3 cellular contexts compared by ENCODE assay signal in the genomic region with DNA sequence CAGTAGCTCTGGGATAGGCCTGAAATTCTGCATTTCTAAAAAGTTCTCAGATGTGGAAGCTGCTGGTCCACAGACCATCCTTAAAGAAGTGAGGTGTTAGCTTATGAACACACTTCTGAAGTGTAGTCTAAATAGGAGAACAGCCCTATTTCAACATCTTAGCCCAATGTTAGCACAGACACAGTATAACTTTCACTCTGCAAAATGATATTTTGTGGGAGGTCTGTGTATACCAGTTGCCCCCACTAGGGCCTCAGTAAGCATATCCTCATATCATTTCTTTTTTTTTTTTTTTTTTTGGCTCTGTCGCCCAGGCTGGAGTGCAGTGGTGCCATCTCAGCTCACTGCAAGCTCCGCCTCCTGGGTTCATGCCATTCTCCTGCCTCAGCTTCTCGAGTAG.
TF ChIP-seq lines count a peak whose summit lies in the region.

No MANE protein-coding gene starts in this region.

TF ChIP-seq in SK-N-SH, 30 proteins besides CTCF, POLR2A, EP300 and RAD21:
- TF ChIP-seq GABPA (IDR thresholded peaks at IDR 0.05; ENCODE audit: low read depth) (no peak), SIN3A (IDR thresholded peaks at IDR 0.05; ENCODE audit: borderline replicate concordance, low read depth, low read length) (no peak), FOXJ3 (CRISPR knock-in tag; IDR thresholded peaks at IDR 0.05) (no peak), YY1 (IDR thresholded peaks at IDR 0.05; ENCODE audit: low read depth) (no peak), NFIC (IDR thresholded peaks at IDR 0.05; ENCODE audit: borderline replicate concordance) (no peak), MXI1 (IDR thresholded peaks at IDR 0.05; ENCODE audit: low read depth, low read length) (no peak), NRF1 (IDR thresholded peaks at IDR 0.05; ENCODE audit: low read depth, low read length) (no peak), TAF1 (IDR thresholded peaks at IDR 0.05; ENCODE audit: borderline replicate concordance, low read depth, low read length) (no peak)
- TF ChIP-seq, protein P1, sequence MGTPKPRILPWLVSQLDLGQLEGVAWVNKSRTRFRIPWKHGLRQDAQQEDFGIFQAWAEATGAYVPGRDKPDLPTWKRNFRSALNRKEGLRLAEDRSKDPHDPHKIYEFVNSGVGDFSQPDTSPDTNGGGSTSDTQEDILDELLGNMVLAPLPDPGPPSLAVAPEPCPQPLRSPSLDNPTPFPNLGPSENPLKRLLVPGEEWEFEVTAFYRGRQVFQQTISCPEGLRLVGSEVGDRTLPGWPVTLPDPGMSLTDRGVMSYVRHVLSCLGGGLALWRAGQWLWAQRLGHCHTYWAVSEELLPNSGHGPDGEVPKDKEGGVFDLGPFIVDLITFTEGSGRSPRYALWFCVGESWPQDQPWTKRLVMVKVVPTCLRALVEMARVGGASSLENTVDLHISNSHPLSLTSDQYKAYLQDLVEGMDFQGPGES (IDR thresholded peaks at IDR 0.05; ENCODE audit: low read depth, low read length), result no peak
- TF ChIP-seq, protein P2, sequence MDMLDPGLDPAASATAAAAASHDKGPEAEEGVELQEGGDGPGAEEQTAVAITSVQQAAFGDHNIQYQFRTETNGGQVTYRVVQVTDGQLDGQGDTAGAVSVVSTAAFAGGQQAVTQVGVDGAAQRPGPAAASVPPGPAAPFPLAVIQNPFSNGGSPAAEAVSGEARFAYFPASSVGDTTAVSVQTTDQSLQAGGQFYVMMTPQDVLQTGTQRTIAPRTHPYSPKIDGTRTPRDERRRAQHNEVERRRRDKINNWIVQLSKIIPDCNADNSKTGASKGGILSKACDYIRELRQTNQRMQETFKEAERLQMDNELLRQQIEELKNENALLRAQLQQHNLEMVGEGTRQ (IDR thresholded peaks at IDR 0.05; ENCODE audit: borderline replicate concordance, low read depth, low read length), result no peak
- TF ChIP-seq, protein P3, sequence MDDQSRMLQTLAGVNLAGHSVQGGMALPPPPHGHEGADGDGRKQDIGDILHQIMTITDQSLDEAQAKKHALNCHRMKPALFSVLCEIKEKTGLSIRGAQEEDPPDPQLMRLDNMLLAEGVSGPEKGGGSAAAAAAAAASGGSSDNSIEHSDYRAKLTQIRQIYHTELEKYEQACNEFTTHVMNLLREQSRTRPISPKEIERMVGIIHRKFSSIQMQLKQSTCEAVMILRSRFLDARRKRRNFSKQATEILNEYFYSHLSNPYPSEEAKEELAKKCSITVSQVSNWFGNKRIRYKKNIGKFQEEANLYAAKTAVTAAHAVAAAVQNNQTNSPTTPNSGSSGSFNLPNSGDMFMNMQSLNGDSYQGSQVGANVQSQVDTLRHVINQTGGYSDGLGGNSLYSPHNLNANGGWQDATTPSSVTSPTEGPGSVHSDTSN (IDR thresholded peaks at IDR 0.05), result no peak
- TF ChIP-seq, protein P4, sequence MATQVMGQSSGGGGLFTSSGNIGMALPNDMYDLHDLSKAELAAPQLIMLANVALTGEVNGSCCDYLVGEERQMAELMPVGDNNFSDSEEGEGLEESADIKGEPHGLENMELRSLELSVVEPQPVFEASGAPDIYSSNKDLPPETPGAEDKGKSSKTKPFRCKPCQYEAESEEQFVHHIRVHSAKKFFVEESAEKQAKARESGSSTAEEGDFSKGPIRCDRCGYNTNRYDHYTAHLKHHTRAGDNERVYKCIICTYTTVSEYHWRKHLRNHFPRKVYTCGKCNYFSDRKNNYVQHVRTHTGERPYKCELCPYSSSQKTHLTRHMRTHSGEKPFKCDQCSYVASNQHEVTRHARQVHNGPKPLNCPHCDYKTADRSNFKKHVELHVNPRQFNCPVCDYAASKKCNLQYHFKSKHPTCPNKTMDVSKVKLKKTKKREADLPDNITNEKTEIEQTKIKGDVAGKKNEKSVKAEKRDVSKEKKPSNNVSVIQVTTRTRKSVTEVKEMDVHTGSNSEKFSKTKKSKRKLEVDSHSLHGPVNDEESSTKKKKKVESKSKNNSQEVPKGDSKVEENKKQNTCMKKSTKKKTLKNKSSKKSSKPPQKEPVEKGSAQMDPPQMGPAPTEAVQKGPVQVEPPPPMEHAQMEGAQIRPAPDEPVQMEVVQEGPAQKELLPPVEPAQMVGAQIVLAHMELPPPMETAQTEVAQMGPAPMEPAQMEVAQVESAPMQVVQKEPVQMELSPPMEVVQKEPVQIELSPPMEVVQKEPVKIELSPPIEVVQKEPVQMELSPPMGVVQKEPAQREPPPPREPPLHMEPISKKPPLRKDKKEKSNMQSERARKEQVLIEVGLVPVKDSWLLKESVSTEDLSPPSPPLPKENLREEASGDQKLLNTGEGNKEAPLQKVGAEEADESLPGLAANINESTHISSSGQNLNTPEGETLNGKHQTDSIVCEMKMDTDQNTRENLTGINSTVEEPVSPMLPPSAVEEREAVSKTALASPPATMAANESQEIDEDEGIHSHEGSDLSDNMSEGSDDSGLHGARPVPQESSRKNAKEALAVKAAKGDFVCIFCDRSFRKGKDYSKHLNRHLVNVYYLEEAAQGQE (IDR thresholded peaks at IDR 0.05; ENCODE audit: low read depth, low read length), result no peak

TF ChIP-seq in SK-N-SH treated with all-trans-retinoic acid at 6 μM for 48 hours, 23 proteins besides CTCF, POLR2A, EP300 and RAD21:
- no peak for TF ChIP-seq RARB (CRISPR knock-in tag; IDR thresholded peaks at IDR 0.05)
- no peak for TF ChIP-seq ZNF565 (CRISPR knock-in tag; conservative IDR thresholded peaks at IDR 0.05; ENCODE audit: low read depth)
- no peak for TF ChIP-seq ZNF8 (CRISPR knock-in tag; IDR thresholded peaks at IDR 0.05)
- TF ChIP-seq, protein P5, sequence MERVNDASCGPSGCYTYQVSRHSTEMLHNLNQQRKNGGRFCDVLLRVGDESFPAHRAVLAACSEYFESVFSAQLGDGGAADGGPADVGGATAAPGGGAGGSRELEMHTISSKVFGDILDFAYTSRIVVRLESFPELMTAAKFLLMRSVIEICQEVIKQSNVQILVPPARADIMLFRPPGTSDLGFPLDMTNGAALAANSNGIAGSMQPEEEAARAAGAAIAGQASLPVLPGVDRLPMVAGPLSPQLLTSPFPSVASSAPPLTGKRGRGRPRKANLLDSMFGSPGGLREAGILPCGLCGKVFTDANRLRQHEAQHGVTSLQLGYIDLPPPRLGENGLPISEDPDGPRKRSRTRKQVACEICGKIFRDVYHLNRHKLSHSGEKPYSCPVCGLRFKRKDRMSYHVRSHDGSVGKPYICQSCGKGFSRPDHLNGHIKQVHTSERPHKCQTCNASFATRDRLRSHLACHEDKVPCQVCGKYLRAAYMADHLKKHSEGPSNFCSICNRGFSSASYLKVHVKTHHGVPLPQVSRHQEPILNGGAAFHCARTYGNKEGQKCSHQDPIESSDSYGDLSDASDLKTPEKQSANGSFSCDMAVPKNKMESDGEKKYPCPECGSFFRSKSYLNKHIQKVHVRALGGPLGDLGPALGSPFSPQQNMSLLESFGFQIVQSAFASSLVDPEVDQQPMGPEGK (CRISPR knock-in tag; IDR thresholded peaks at IDR 0.05; ENCODE audit: borderline replicate concordance), result no peak
- TF ChIP-seq CSDC2 (CRISPR knock-in tag; IDR thresholded peaks at IDR 0.05), result no peak

TF ChIP-seq in K562, 482 proteins besides CTCF, POLR2A, EP300 and RAD21:
- TF ChIP-seq, protein P6, sequence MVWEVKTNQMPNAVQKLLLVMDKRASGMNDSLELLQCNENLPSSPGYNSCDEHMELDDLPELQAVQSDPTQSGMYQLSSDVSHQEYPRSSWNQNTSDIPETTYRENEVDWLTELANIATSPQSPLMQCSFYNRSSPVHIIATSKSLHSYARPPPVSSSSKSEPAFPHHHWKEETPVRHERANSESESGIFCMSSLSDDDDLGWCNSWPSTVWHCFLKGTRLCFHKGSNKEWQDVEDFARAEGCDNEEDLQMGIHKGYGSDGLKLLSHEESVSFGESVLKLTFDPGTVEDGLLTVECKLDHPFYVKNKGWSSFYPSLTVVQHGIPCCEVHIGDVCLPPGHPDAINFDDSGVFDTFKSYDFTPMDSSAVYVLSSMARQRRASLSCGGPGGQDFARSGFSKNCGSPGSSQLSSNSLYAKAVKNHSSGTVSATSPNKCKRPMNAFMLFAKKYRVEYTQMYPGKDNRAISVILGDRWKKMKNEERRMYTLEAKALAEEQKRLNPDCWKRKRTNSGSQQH (CRISPR knock-in tag; IDR thresholded peaks at IDR 0.05), result no peak
- TF ChIP-seq, protein P7, sequence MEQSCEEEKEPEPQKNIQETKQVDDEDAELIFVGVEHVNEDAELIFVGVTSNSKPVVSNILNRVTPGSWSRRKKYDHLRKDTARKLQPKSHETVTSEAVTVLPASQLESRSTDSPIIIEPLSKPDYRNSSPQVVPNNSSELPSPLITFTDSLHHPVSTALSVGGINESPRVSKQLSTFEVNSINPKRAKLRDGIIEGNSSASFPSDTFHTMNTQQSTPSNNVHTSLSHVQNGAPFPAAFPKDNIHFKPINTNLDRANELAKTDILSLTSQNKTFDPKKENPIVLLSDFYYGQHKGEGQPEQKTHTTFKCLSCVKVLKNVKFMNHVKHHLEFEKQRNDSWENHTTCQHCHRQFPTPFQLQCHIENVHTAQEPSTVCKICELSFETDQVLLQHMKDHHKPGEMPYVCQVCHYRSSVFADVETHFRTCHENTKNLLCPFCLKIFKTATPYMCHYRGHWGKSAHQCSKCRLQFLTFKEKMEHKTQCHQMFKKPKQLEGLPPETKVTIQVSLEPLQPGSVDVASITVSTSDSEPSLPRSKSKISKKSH (CRISPR knock-in tag; IDR thresholded peaks at IDR 0.05), result no peak
- TF ChIP-seq, protein P8, sequence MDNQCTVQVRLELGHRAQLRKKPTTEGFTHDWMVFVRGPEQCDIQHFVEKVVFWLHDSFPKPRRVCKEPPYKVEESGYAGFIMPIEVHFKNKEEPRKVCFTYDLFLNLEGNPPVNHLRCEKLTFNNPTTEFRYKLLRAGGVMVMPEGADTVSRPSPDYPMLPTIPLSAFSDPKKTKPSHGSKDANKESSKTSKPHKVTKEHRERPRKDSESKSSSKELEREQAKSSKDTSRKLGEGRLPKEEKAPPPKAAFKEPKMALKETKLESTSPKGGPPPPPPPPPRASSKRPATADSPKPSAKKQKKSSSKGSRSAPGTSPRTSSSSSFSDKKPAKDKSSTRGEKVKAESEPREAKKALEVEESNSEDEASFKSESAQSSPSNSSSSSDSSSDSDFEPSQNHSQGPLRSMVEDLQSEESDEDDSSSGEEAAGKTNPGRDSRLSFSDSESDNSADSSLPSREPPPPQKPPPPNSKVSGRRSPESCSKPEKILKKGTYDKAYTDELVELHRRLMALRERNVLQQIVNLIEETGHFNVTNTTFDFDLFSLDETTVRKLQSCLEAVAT (IDR thresholded peaks at IDR 0.05), result no peak
- TF ChIP-seq, protein P9, sequence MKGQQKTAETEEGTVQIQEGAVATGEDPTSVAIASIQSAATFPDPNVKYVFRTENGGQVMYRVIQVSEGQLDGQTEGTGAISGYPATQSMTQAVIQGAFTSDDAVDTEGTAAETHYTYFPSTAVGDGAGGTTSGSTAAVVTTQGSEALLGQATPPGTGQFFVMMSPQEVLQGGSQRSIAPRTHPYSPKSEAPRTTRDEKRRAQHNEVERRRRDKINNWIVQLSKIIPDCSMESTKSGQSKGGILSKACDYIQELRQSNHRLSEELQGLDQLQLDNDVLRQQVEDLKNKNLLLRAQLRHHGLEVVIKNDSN (CRISPR knock-in tag; IDR thresholded peaks at IDR 0.05), result no peak
- TF ChIP-seq KDM5B (IDR thresholded peaks at IDR 0.05; ENCODE audit: insufficient replicate concordance, low read depth, low read length) (no peak), TAF7 (tag; IDR thresholded peaks at IDR 0.05) (no peak), IRF2 (CRISPR knock-in tag; IDR thresholded peaks at IDR 0.05) (no peak), TCF7L2 (IDR thresholded peaks at IDR 0.05; ENCODE audit: low read depth, low read length) (no peak), HCFC1 (IDR thresholded peaks at IDR 0.05; ENCODE audit: low read depth, low read length) (no peak), NR4A1 (CRISPR knock-in tag; IDR thresholded peaks at IDR 0.05) (no peak), NR4A1 (tag; IDR thresholded peaks at IDR 0.05) (no peak), ELF4 (CRISPR knock-in tag; IDR thresholded peaks at IDR 0.05) (no peak), CBX2 (IDR thresholded peaks at IDR 0.05; ENCODE audit: insufficient read depth, low read length, poor library complexity, severe bottlenecking) (no peak), SNRNP70 (optimal IDR thresholded peaks at IDR 0.05; ENCODE audit: low read depth, low read length) (no peak)
- TF ChIP-seq, protein P10, sequence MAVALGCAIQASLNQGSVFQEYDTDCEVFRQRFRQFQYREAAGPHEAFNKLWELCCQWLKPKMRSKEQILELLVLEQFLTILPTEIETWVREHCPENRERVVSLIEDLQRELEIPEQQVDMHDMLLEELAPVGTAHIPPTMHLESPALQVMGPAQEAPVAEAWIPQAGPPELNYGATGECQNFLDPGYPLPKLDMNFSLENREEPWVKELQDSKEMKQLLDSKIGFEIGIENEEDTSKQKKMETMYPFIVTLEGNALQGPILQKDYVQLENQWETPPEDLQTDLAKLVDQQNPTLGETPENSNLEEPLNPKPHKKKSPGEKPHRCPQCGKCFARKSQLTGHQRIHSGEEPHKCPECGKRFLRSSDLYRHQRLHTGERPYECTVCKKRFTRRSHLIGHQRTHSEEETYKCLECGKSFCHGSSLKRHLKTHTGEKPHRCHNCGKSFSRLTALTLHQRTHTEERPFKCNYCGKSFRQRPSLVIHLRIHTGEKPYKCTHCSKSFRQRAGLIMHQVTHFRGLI (CRISPR knock-in tag; IDR thresholded peaks at IDR 0.05), result no peak
- TF ChIP-seq, protein P11, sequence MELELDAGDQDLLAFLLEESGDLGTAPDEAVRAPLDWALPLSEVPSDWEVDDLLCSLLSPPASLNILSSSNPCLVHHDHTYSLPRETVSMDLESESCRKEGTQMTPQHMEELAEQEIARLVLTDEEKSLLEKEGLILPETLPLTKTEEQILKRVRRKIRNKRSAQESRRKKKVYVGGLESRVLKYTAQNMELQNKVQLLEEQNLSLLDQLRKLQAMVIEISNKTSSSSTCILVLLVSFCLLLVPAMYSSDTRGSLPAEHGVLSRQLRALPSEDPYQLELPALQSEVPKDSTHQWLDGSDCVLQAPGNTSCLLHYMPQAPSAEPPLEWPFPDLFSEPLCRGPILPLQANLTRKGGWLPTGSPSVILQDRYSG (tag; conservative IDR thresholded peaks at IDR 0.05; ENCODE audit: low read depth), result no peak
